1 cellular context compared by ENCODE assay signal in genomic region chrX:120120223-120120622, GRCh38.
TF ChIP-seq lines count a peak whose summit lies in the region.

No MANE protein-coding gene starts in this region.

TF ChIP-seq in K562, 482 proteins besides CTCF, POLR2A, EP300 and RAD21:
- TF ChIP-seq ZNF79 (CRISPR knock-in tag; IDR thresholded peaks at IDR 0.05; ENCODE audit: low read depth) (no peak), SIN3A (IDR thresholded peaks at IDR 0.05; ENCODE audit: borderline replicate concordance in 2 of 2, control insufficient read depth in 1 of 2, low read depth in 2 of 2, low read length in 2 of 2) (no peak), ERF (CRISPR knock-in tag; IDR thresholded peaks at IDR 0.05) (no peak), ZBTB5 (IDR thresholded peaks at IDR 0.05) (no peak), CREM (IDR thresholded peaks at IDR 0.05; ENCODE audit: low read depth) (no peak), SAFB (IDR thresholded peaks at IDR 0.05; ENCODE audit: borderline replicate concordance, low read depth, low read length) (no peak), ZNF586 (CRISPR knock-in tag; conservative IDR thresholded peaks at IDR 0.05) (no peak), ZBTB1 (CRISPR knock-in tag; IDR thresholded peaks at IDR 0.05; ENCODE audit: borderline replicate concordance, low read depth) (no peak), MTA2 (IDR thresholded peaks at IDR 0.05; ENCODE audit: low read depth) (no peak)
